ENCODE assay signal across 19 cellular contexts in genomic region chr12:1613860-1614259, GRCh38. TPM values are rescaled to one million over a fixed set of nuclear protein-coding genes. Genes with fewer than 3 reads are reported as not detected.
"Had no signal": no experiment of that assay in that cellular context is flagged by ENCODE, and none has a peak within 500 bp of the region (broad histone marks: within the 10 kb centered on the region; RNA-seq: fewer than 3 reads in every experiment).

No MANE protein-coding gene starts in this region.

- H3K27me3 ChIP-seq: breast epithelium, ovary, thyroid gland had no signal

- H3K4me3 ChIP-seq: breast epithelium, coronary artery, lower lobe of right lung, ovary, smooth muscle cell, thyroid gland had no signal

- H3K9me3 Mint-ChIP-seq: activated naive CD4-positive, alpha-beta T cell treated with anti-CD3 and anti-CD28 coated beads, Interleukin-2, amount 50 U/mL, for 24 hours; natural killer cell; stimulated activated memory B cell treated with anti-CD40 and anti-IgM and Interleukin-4, amounts not matched to agents 10 μg/mL and 1 μg/mL and 100 μg/mL, for 72 hours had no signal

- H3K4me2 ChIP-seq: smooth muscle cell had no signal

- H3K27me3 Mint-ChIP-seq: activated naive CD4-positive, alpha-beta T cell treated with anti-CD3 and anti-CD28 coated beads, Interleukin-2, amount 50 U/mL, for 24 hours; stimulated activated memory B cell treated with anti-CD40 and anti-IgM and Interleukin-4, amounts not matched to agents 10 μg/mL and 1 μg/mL and 100 μg/mL, for 72 hours had no signal

- H3K4me3 Mint-ChIP-seq: activated naive CD4-positive, alpha-beta T cell treated with anti-CD3 and anti-CD28 coated beads, Interleukin-2, amount 50 U/mL, for 24 hours; natural killer cell; stimulated activated memory B cell treated with anti-CD40 and anti-IgM and Interleukin-4, amounts not matched to agents 10 μg/mL and 1 μg/mL and 100 μg/mL, for 72 hours had no signal

- H3K36me3 ChIP-seq: breast epithelium, lower lobe of right lung, ovary, thyroid gland had no signal

- H3K27ac Mint-ChIP-seq: activated naive CD4-positive, alpha-beta T cell treated with anti-CD3 and anti-CD28 coated beads, Interleukin-2, amount 50 U/mL, for 24 hours; natural killer cell; stimulated activated memory B cell treated with anti-CD40 and anti-IgM and Interleukin-4, amounts not matched to agents 10 μg/mL and 1 μg/mL and 100 μg/mL, for 72 hours had no signal

- H3K9me3 ChIP-seq: breast epithelium, lower lobe of right lung, ovary, thyroid gland had no signal

- DNase-seq: activated CD4-positive, alpha-beta T cell treated with anti-CD3 and anti-CD28 coated beads, Interleukin-2, amount 50 U/mL, for 1 hour; activated gamma-delta T cell; head of caudate nucleus; lower lobe of right lung; natural killer cell; stimulated activated CD4-positive, alpha-beta T cell treated with anti-CD3 and anti-CD28 coated beads, Interleukin-4, amount 100 ng/mL, for 24 hours; T-helper 9 cell; thyroid gland had no signal

- H3K4me1 Mint-ChIP-seq: natural killer cell had no signal

- H3K36me3 Mint-ChIP-seq: activated naive CD4-positive, alpha-beta T cell treated with anti-CD3 and anti-CD28 coated beads, Interleukin-2, amount 50 U/mL, for 24 hours; natural killer cell; stimulated activated memory B cell treated with anti-CD40 and anti-IgM and Interleukin-4, amounts not matched to agents 10 μg/mL and 1 μg/mL and 100 μg/mL, for 72 hours had no signal

- H3K4me1 ChIP-seq: breast epithelium had no signal

- H3K27ac ChIP-seq: breast epithelium, coronary artery, lower lobe of right lung, ovary, thyroid gland had no signal

- FAIRE-seq: astrocyte, endometrium, frontal cortex, keratinocyte had no signal

RNA-seq across cellular contexts. Expression of gene WNT5B, which starts 15.2 kb away (rescaled TPM):
- total RNA-seq: activated CD8-positive, alpha-beta memory T cell treated with anti-CD3 and anti-CD28 coated beads for 36 hours; natural killer cell had no signal
